ENCODE assay signal across 9 cellular contexts in genomic region chr15:52503788-52504496, GRCh38. TPM values are rescaled to one million over a fixed set of nuclear protein-coding genes. Genes with fewer than 3 reads are reported as not detected.
A peak's percentile ranks its signal among the peaks of the same experiment; 100 is the strongest.
DNase-seq lines count a peak whose midpoint lies in the region; ATAC-seq and TF ChIP-seq lines count a peak whose summit lies in the region.
"Had no signal": no experiment of that assay in that cellular context is flagged by ENCODE, and none has a peak within 500 bp of the region (broad histone marks: within the 10 kb centered on the region; RNA-seq: fewer than 3 reads in every experiment).

No MANE protein-coding gene starts in this region.

- H3K27ac ChIP-seq in right cardiac atrium (ENCODE audit: low read length): no peak overlapping the region
- H3K27ac ChIP-seq: SK-N-MC had no signal

- TF ChIP-seq CTCF in epithelial cell of esophagus (IDR thresholded peaks at IDR 0.05; ENCODE audit: insufficient read depth, low read depth, low read length, missing control alignments): no peak

- H3K36me3 Mint-ChIP-seq in IgD-negative memory B cell: peaks cover 2% of the 10 kb centered on the region

- no peaks in the 10 kb centered on the region for H3K27me3 Mint-ChIP-seq in IgD-negative memory B cell

- peaks cover 36 to 46% (median 40%) of the 10 kb centered on the region in 3 donors for H3K4me1 Mint-ChIP-seq in IgD-negative memory B cell

- intact Hi-C loops in right cardiac atrium (cut with DNase I): no loop called here

- no peaks in the 10 kb centered on the region for H3K4me1 ChIP-seq in right cardiac atrium (ENCODE audit: control insufficient read depth, insufficient read depth, low read length)

- H3K27ac Mint-ChIP-seq in IgD-negative memory B cell: peak overlapping the region in 2 of 3 donors; percentile 5 to 81

- WGBS in right cardiac atrium: 77% methylated on average over 5 of the region's 5 CpGs

- no peaks in the 10 kb centered on the region for H3K9me3 Mint-ChIP-seq in IgD-negative memory B cell

- peak; percentile 81 for ATAC-seq in GM21360 (IDR thresholded peaks at IDR 0.05; ENCODE audit: unreplicated experiment)
- ATAC-seq in right cardiac atrium: no peak

- peak overlapping the region; percentile 8 to 82 (median 59) for H3K4me3 Mint-ChIP-seq in IgD-negative memory B cell

- no peak overlapping the region for H3K4me3 ChIP-seq in epithelial cell of esophagus (ENCODE audit: low read length)
- H3K4me3 ChIP-seq in right cardiac atrium (ENCODE audit: low read length): no peak overlapping the region
- H3K4me3 ChIP-seq: SK-N-MC had no signal

- DNase-seq in Daoy (ENCODE audit: low read depth): peak; percentile 77
- peak; percentile 85 for DNase-seq in epithelial cell of esophagus (ENCODE audit: low read depth)
- DNase-seq in right cardiac atrium: no peak
- DNase-seq in NCI-H2227 (lab: John Stamatoyannopoulos, UW; ENCODE audit: unreplicated experiment): no peak
- DNase-seq in amniotic stem cell (lab: John Stamatoyannopoulos, UW): no peak
- no peak for DNase-seq in activated CD4-positive, alpha-beta T cell treated with anti-CD3 and anti-CD28 coated beads, Interleukin-2, amount 50 U/mL, for 1 hour

- H3K27me3 ChIP-seq in right cardiac atrium (ENCODE audit: control insufficient read depth, insufficient read depth): no peaks in the 10 kb centered on the region

- no peaks in the 10 kb centered on the region for H3K9me3 ChIP-seq in right cardiac atrium (ENCODE audit: control insufficient read depth, low read length)

RNA-seq across cellular contexts. Expression of gene MYO5A, which starts 24.7 kb away (rescaled TPM):
- total RNA-seq in Daoy (2014; rRNA removed; shearing (Covaris generic)): 57.4 and 60.8 TPM in 2 replicates
- polyA plus RNA-seq in IgD-negative memory B cell (16.7 TPM), right cardiac atrium (4.1 TPM)
- total RNA-seq in right cardiac atrium: 10 to 100 TPM in 3 of 4 donors, 1 to 10 TPM in 1; 9.9 to 17.7 (median 11.3) TPM

Comparison
In these comparisons a context has a peak if more than half of its experiments do, and no peak if none do; other contexts are left out.
1. DNase-seq: peak in Daoy (single experiment) and epithelial cell of esophagus (single experiment); none in right cardiac atrium (0 of 3), NCI-H2227 (single experiment), amniotic stem cell (single experiment) and activated CD4-positive, alpha-beta T cell treated with anti-CD3 and anti-CD28 coated beads, Interleukin-2, amount 50 U/mL, for 1 hour (single experiment).